In genomic region chr7:111801277-111801676, GRCh38 we compare ENCODE assay signal across 29 cellular contexts.
"Had no signal": no experiment of that assay in that cellular context is flagged by ENCODE, and none has a peak within 500 bp of the region (broad histone marks: within the 10 kb centered on the region; RNA-seq: fewer than 3 reads in every experiment).

No MANE protein-coding gene starts in this region.

- ATAC-seq: heart right ventricle; left cardiac atrium; left lung; mucosa of descending colon; natural killer cell treated with Interleukin-12 subunit alpha and Interleukin-12 subunit beta and Interleukin-15 and Interleukin-18, amount 100 ng/mL, for 72 hours; right lobe of liver; stimulated activated naive CD8-positive, alpha-beta T cell treated with anti-CD3 and anti-CD28 coated beads, Interleukin-15, amount 100 ng/mL, for 72 hours had no signal

- H3K27ac Mint-ChIP-seq: dendritic cell treated with granulocyte-macrophage colony-stimulating factor and Interleukin-4, amounts not matched to agents 40 ng/mL and 50 ng/mL, for 4 days; mesothelial cell of epicardium; naive B cell; natural killer cell treated with Interleukin-12 subunit alpha and Interleukin-12 subunit beta and Interleukin-15 and Interleukin-18, amount 100 ng/mL, for 72 hours; neural progenitor cell; stimulated activated naive CD8-positive, alpha-beta T cell treated with anti-CD3 and anti-CD28 coated beads, Interleukin-15, amount 100 ng/mL, for 72 hours had no signal

- H3K4me1 ChIP-seq: left lung, parathyroid adenoma, suprapubic skin, vagina had no signal

- H3K4me3 Mint-ChIP-seq: dendritic cell treated with granulocyte-macrophage colony-stimulating factor and Interleukin-4, amounts not matched to agents 40 ng/mL and 50 ng/mL, for 4 days; mesothelial cell of epicardium; naive B cell; natural killer cell treated with Interleukin-12 subunit alpha and Interleukin-12 subunit beta and Interleukin-15 and Interleukin-18, amount 100 ng/mL, for 72 hours; neural progenitor cell; stimulated activated naive CD8-positive, alpha-beta T cell treated with anti-CD3 and anti-CD28 coated beads, Interleukin-15, amount 100 ng/mL, for 72 hours had no signal

- H3K27me3 Mint-ChIP-seq: dendritic cell treated with granulocyte-macrophage colony-stimulating factor and Interleukin-4, amounts not matched to agents 40 ng/mL and 50 ng/mL, for 4 days; naive B cell; natural killer cell treated with Interleukin-12 subunit alpha and Interleukin-12 subunit beta and Interleukin-15 and Interleukin-18, amount 100 ng/mL, for 72 hours; progenitor cell of endocrine pancreas; stimulated activated naive CD8-positive, alpha-beta T cell treated with anti-CD3 and anti-CD28 coated beads, Interleukin-15, amount 100 ng/mL, for 72 hours had no signal

- DNase-seq: effector CD8-positive, alpha-beta T cell; foreskin melanocyte; glutamatergic neuron; heart right ventricle; hippocampal formation; left cardiac atrium; left lung; mesenchymal stem cell; mucosa of descending colon; naive B cell; right lobe of liver; small intestine; stimulated activated CD4-positive, alpha-beta T cell treated with anti-CD3 and anti-CD28 coated beads, Interleukin-12 subunit alpha, Interleukin-12 subunit beta, amount 100 ng/mL, for 4 hours; stimulated activated CD4-positive, alpha-beta T cell treated with anti-CD3 and anti-CD28 coated beads, Interleukin-1b, Interleukin-23, amount 100 ng/mL, for 48 hours; stimulated activated CD4-positive, alpha-beta T cell treated with anti-CD3 and anti-CD28 coated beads, Interleukin-4, amount 100 ng/mL, for 1 hour; stimulated activated CD8-positive, alpha-beta memory T cell treated with anti-CD3 and anti-CD28 coated beads, Interleukin-4, amount 100 ng/mL, for 48 hours; stimulated activated naive CD4-positive, alpha-beta T cell; stimulated activated naive CD8-positive, alpha-beta T cell treated with anti-CD3 and anti-CD28 coated beads, Interleukin-15, amount 100 ng/mL, for 72 hours; trophoblast cell had no signal

- H3K36me3 ChIP-seq: neural progenitor cell, suprapubic skin had no signal

- H3K27me3 ChIP-seq: heart right ventricle, left lung, neural progenitor cell, right lobe of liver, suprapubic skin, vagina had no signal

- FAIRE-seq: colon, islet of Langerhans, small intestine had no signal

- H3K27ac ChIP-seq: left lung, neural progenitor cell, parathyroid adenoma, right lobe of liver, suprapubic skin, vagina had no signal

- H3K4me3 ChIP-seq: heart right ventricle, left lung, mucosa of descending colon, neural progenitor cell, right lobe of liver, suprapubic skin, vagina had no signal

- H3K4me1 Mint-ChIP-seq: naive B cell; stimulated activated naive CD8-positive, alpha-beta T cell treated with anti-CD3 and anti-CD28 coated beads, Interleukin-15, amount 100 ng/mL, for 72 hours had no signal
